ENCODE assay signal across 11 cellular contexts in genomic region chr2:12050381-12050780, GRCh38.
DNase-seq lines count a peak whose midpoint lies in the region; ATAC-seq and TF ChIP-seq lines count a peak whose summit lies in the region.
"Had no signal": no experiment of that assay in that cellular context is flagged by ENCODE, and none has a peak within 500 bp of the region (broad histone marks: within the 10 kb centered on the region; RNA-seq: fewer than 3 reads in every experiment).

No MANE protein-coding gene starts in this region.

- peaks cover 5% of the 10 kb centered on the region for H3K27me3 Mint-ChIP-seq in activated naive CD8-positive, alpha-beta T cell treated with anti-CD3 and anti-CD28 coated beads, Interleukin-2, amount 50 U/mL, for 24 hours
- H3K27me3 Mint-ChIP-seq in activated naive CD8-positive, alpha-beta T cell treated with anti-CD3 and anti-CD28 coated beads for 36 hours, result no peaks in the 10 kb centered on the region
- peaks cover 2% of the 10 kb centered on the region for H3K27me3 Mint-ChIP-seq in IgD-negative memory B cell
- H3K27me3 Mint-ChIP-seq: central memory CD8-positive, alpha-beta T cell had no signal

- no peaks in the 10 kb centered on the region for H3K36me3 Mint-ChIP-seq in activated naive CD8-positive, alpha-beta T cell treated with anti-CD3 and anti-CD28 coated beads, Interleukin-2, amount 50 U/mL, for 24 hours (ENCODE audit: low read depth)
- no peaks in the 10 kb centered on the region for H3K36me3 Mint-ChIP-seq in activated naive CD8-positive, alpha-beta T cell treated with anti-CD3 and anti-CD28 coated beads for 36 hours
- peaks cover 4% of the 10 kb centered on the region for H3K36me3 Mint-ChIP-seq in IgD-negative memory B cell

- in situ Hi-C loops in brain microvascular endothelial cell (cut with HindIII; ENCODE audit: low pct_ligation_motif_present, low sequenced_read_pairs), result no loop called here

- H3K4me3 Mint-ChIP-seq in activated naive CD8-positive, alpha-beta T cell treated with anti-CD3 and anti-CD28 coated beads, Interleukin-2, amount 50 U/mL, for 24 hours, result no peak overlapping the region
- H3K4me3 Mint-ChIP-seq in activated naive CD8-positive, alpha-beta T cell treated with anti-CD3 and anti-CD28 coated beads for 36 hours, result no peak overlapping the region
- peak overlapping the region in 3 of 4 donors; percentile 4 to 83 (median 73) for H3K4me3 Mint-ChIP-seq in IgD-negative memory B cell
- H3K4me3 Mint-ChIP-seq: central memory CD8-positive, alpha-beta T cell had no signal

- TF ChIP-seq CTCF in brain microvascular endothelial cell (IDR thresholded peaks at IDR 0.05; ENCODE audit: low read depth, low read length, missing control alignments), result peak; percentile 53
- TF ChIP-seq CTCF in lower leg skin (IDR thresholded peaks at IDR 0.05), result no peak
- TF ChIP-seq CTCF in testis (IDR thresholded peaks at IDR 0.05), result no peak

- H3K36me3 ChIP-seq in brain microvascular endothelial cell (replicated peaks) (no peaks in the 10 kb centered on the region), testis (ENCODE audit: low read depth, missing control alignments) (no peaks in the 10 kb centered on the region)

- 47 to 49% methylated on average over 5 of the region's 5 CpGs for WGBS in lower leg skin, 2 donors
- 69 to 74% methylated on average over 5 of the region's 5 CpGs for WGBS in testis, 2 donors

- DNase-seq in activated naive CD8-positive, alpha-beta T cell treated with anti-CD3 and anti-CD28 coated beads, Interleukin-2, amount 50 U/mL, for 24 hours, result no peak
- no peak for DNase-seq in activated naive CD8-positive, alpha-beta T cell treated with anti-CD3 and anti-CD28 coated beads for 36 hours
- peak; percentile 81 for DNase-seq in brain microvascular endothelial cell
- peak; percentile 58 for DNase-seq in stromal cell of bone marrow (ENCODE audit: low read depth)
- DNase-seq in lower leg skin (ENCODE audit: low spot score in 2 of 2), result no peak
- DNase-seq in testis, result no peak
- DNase-seq: C1 segment of cervical spinal cord, midbrain had no signal

- H3K9me3 ChIP-seq in testis, result no peaks in the 10 kb centered on the region

- H3K4me1 Mint-ChIP-seq in activated naive CD8-positive, alpha-beta T cell treated with anti-CD3 and anti-CD28 coated beads, Interleukin-2, amount 50 U/mL, for 24 hours, result peaks cover 40% of the 10 kb centered on the region
- H3K4me1 Mint-ChIP-seq in activated naive CD8-positive, alpha-beta T cell treated with anti-CD3 and anti-CD28 coated beads for 36 hours, result peaks cover 19% of the 10 kb centered on the region
- peaks cover 45 to 63% (median 47%) of the 10 kb centered on the region in 3 donors for H3K4me1 Mint-ChIP-seq in IgD-negative memory B cell

- ATAC-seq in activated naive CD8-positive, alpha-beta T cell treated with anti-CD3 and anti-CD28 coated beads, Interleukin-2, amount 50 U/mL, for 24 hours, result peak; percentile 24
- ATAC-seq in HG02588 (IDR thresholded peaks at IDR 0.05; ENCODE audit: unreplicated experiment), result no peak

- H3K4me1 ChIP-seq in testis, result no peaks in the 10 kb centered on the region

- no peaks in the 10 kb centered on the region for H3K27me3 ChIP-seq in brain microvascular endothelial cell (replicated peaks)
- no peaks in the 10 kb centered on the region for H3K27me3 ChIP-seq in testis

- H3K4me3 ChIP-seq in brain microvascular endothelial cell (ENCODE audit: low read depth, low read length) (no peak overlapping the region), lower leg skin (ENCODE audit: low read depth, poor library complexity, severe bottlenecking) (no peak overlapping the region), testis (no peak overlapping the region)

- no peak overlapping the region for H3K27ac Mint-ChIP-seq in activated naive CD8-positive, alpha-beta T cell treated with anti-CD3 and anti-CD28 coated beads, Interleukin-2, amount 50 U/mL, for 24 hours
- H3K27ac Mint-ChIP-seq in activated naive CD8-positive, alpha-beta T cell treated with anti-CD3 and anti-CD28 coated beads for 36 hours, result no peak overlapping the region
- peak overlapping the region in 1 of 3 donors; percentile 5 for H3K27ac Mint-ChIP-seq in IgD-negative memory B cell

- H3K27ac ChIP-seq in brain microvascular endothelial cell (no peak overlapping the region), testis (no peak overlapping the region)

- TF ChIP-seq POLR2A in lower leg skin (IDR thresholded peaks at IDR 0.05), result no peak
- TF ChIP-seq POLR2A in testis (IDR thresholded peaks at IDR 0.05), result no peak

- intact Hi-C loops in lower leg skin (cut with DNase I; ENCODE audit: low total_unique reads) (no loop called here), testis (cut with DNase I; ENCODE audit: low total_unique reads) (no loop called here)

- H3K9me3 Mint-ChIP-seq in activated naive CD8-positive, alpha-beta T cell treated with anti-CD3 and anti-CD28 coated beads, Interleukin-2, amount 50 U/mL, for 24 hours, result peaks cover 5% of the 10 kb centered on the region
- H3K9me3 Mint-ChIP-seq in activated naive CD8-positive, alpha-beta T cell treated with anti-CD3 and anti-CD28 coated beads for 36 hours, result peaks cover 6% of the 10 kb centered on the region
- peaks cover 0 to 6% (median 4%) of the 10 kb centered on the region in 3 donors for H3K9me3 Mint-ChIP-seq in IgD-negative memory B cell

Comparison
In these comparisons a context has a peak if more than half of its experiments do, and no peak if none do; other contexts are left out.
1. DNase-seq: peak in brain microvascular endothelial cell (single experiment) and stromal cell of bone marrow (single experiment); none in activated naive CD8-positive, alpha-beta T cell treated with anti-CD3 and anti-CD28 coated beads, Interleukin-2, amount 50 U/mL, for 24 hours (single experiment), activated naive CD8-positive, alpha-beta T cell treated with anti-CD3 and anti-CD28 coated beads for 36 hours (single experiment), lower leg skin (0 of 2) and testis (single experiment).
2. H3K4me3 Mint-ChIP-seq: peak in IgD-negative memory B cell (3 of 4); none in activated naive CD8-positive, alpha-beta T cell treated with anti-CD3 and anti-CD28 coated beads, Interleukin-2, amount 50 U/mL, for 24 hours (single experiment) and activated naive CD8-positive, alpha-beta T cell treated with anti-CD3 and anti-CD28 coated beads for 36 hours (single experiment).